In genomic region chr7:41835977-41836530, GRCh38 we compare ENCODE assay signal across 31 cellular contexts.
DNase-seq lines count a peak whose midpoint lies in the region; ATAC-seq and TF ChIP-seq lines count a peak whose summit lies in the region.
"Had no signal": no experiment of that assay in that cellular context is flagged by ENCODE, and none has a peak within 500 bp of the region (broad histone marks: within the 10 kb centered on the region; RNA-seq: fewer than 3 reads in every experiment).

No MANE protein-coding gene starts in this region.

- intact Hi-C loops in left cardiac atrium (cut with DNase I), result no loop called here
- intact Hi-C loops in left lung (cut with DNase I), result no loop called here

- H3K27ac Mint-ChIP-seq in osteocyte (ENCODE audit: unreplicated experiment), result peak overlapping the region; percentile 93
- H3K27ac Mint-ChIP-seq: activated CD4-positive, alpha-beta T cell treated with anti-CD3 and anti-CD28 coated beads for 36 hours; activated naive CD4-positive, alpha-beta T cell treated with anti-CD3 and anti-CD28 coated beads, Interleukin-2, amount 10 ng/mL, durations not matched to agents 7 days and 5 days; activated T-helper 17 cell treated with anti-CD3 and anti-CD28 coated beads, Interleukin-2, amount 50 U/mL, for 72 hours; stimulated activated naive CD8-positive, alpha-beta T cell treated with anti-CD3 and anti-CD28 coated beads, Interleukin-15, amount 100 ng/mL, for 72 hours had no signal

- peaks cover 21% of the 10 kb centered on the region for H3K9me3 Mint-ChIP-seq in osteocyte (ENCODE audit: unreplicated experiment)

- H3K4me3 Mint-ChIP-seq in osteocyte (ENCODE audit: unreplicated experiment), result no peak overlapping the region
- H3K4me3 Mint-ChIP-seq: activated CD4-positive, alpha-beta T cell treated with anti-CD3 and anti-CD28 coated beads for 36 hours; activated naive CD4-positive, alpha-beta T cell treated with anti-CD3 and anti-CD28 coated beads, Interleukin-2, amount 10 ng/mL, durations not matched to agents 7 days and 5 days; activated T-helper 17 cell treated with anti-CD3 and anti-CD28 coated beads, Interleukin-2, amount 50 U/mL, for 72 hours; effector memory CD8-positive, alpha-beta T cell; neural crest cell; stimulated activated naive CD8-positive, alpha-beta T cell treated with anti-CD3 and anti-CD28 coated beads, Interleukin-15, amount 100 ng/mL, for 72 hours had no signal

- no peaks in the 10 kb centered on the region for H3K27me3 Mint-ChIP-seq in osteocyte (ENCODE audit: unreplicated experiment)
- H3K27me3 Mint-ChIP-seq: activated CD4-positive, alpha-beta T cell treated with anti-CD3 and anti-CD28 coated beads for 36 hours; activated T-helper 17 cell treated with anti-CD3 and anti-CD28 coated beads, Interleukin-2, amount 50 U/mL, for 72 hours; effector memory CD8-positive, alpha-beta T cell had no signal

- H3K9me3 ChIP-seq in cardiac muscle cell (ENCODE audit: low read depth) (no peaks in the 10 kb centered on the region), left lung (peaks cover 0 to 13% of the 10 kb centered on the region in 2 donors), HAP-1 (no peaks in the 10 kb centered on the region)
- H3K9me3 ChIP-seq: adrenal gland, lower lobe of right lung had no signal

- TF ChIP-seq CTCF in cardiac muscle cell (IDR thresholded peaks at IDR 0.05; ENCODE audit: low read depth, low read length) (no peak), coronary artery (IDR thresholded peaks at IDR 0.05) (no peak), osteocyte (IDR thresholded peaks at IDR 0.05) (no peak), left lung (IDR thresholded peaks at IDR 0.05) (no peak)

- peaks cover 18% of the 10 kb centered on the region for H3K4me1 ChIP-seq in cardiac muscle cell (ENCODE audit: low read depth)
- H3K4me1 ChIP-seq in left lung, result no peaks in the 10 kb centered on the region
- no peaks in the 10 kb centered on the region for H3K4me1 ChIP-seq in HAP-1
- H3K4me1 ChIP-seq: adrenal gland, foreskin keratinocyte, lower lobe of right lung, parathyroid adenoma had no signal

- DNase-seq in cardiac muscle cell (ENCODE audit: low read depth in 1 of 2, low spot score in 1 of 2), result no peak
- DNase-seq in left cardiac atrium, result no peak
- no peak for DNase-seq in coronary artery (ENCODE audit: low spot score)
- DNase-seq in osteocyte (ENCODE audit: extremely low spot score, unreplicated experiment), result no peak
- DNase-seq in SHP77 treated with DMSO at 0.1 percent for 48 hours (lab: John Stamatoyannopoulos, UW), result no peak
- no peak for DNase-seq in left lung
- no peak for DNase-seq in HAP-1 (ENCODE audit: low spot score in 2 of 2)
- DNase-seq: 8988T; activated CD4-positive, alpha-beta T cell treated with anti-CD3 and anti-CD28 coated beads for 36 hours; activated naive CD4-positive, alpha-beta T cell treated with anti-CD3 and anti-CD28 coated beads, Interleukin-2, amount 10 ng/mL, durations not matched to agents 7 days and 5 days; adrenal gland; Calu3; cortex of kidney; DMS79 treated with DMSO at 0.1 percent for 48 hours; effector memory CD8-positive, alpha-beta T cell; foreskin keratinocyte; GF-D8; kidney; lower lobe of right lung; SIG-M5; stimulated activated CD4-positive, alpha-beta T cell treated with anti-CD3 and anti-CD28 coated beads, Interleukin-12 subunit alpha, Interleukin-12 subunit beta, amount 100 ng/mL, for 4 hours; stimulated activated CD4-positive, alpha-beta T cell treated with anti-CD3 and anti-CD28 coated beads, Interleukin-2, amount 100 ng/mL, for 48 hours; stimulated activated naive CD8-positive, alpha-beta T cell treated with anti-CD3 and anti-CD28 coated beads, Interleukin-15, amount 100 ng/mL, for 72 hours; SW 1271 had no signal

- no peaks in the 10 kb centered on the region for H3K36me3 ChIP-seq in cardiac muscle cell
- H3K36me3 ChIP-seq in left lung, result no peaks in the 10 kb centered on the region
- H3K36me3 ChIP-seq in HAP-1 (replicated peaks), result no peaks in the 10 kb centered on the region
- H3K36me3 ChIP-seq: adrenal gland, heart right ventricle, lower lobe of right lung, tibial nerve had no signal

- in situ Hi-C loops in HAP-1 (cut with MboI; ENCODE audit: low sequenced_read_pairs), result no loop called here

- peaks cover 21% of the 10 kb centered on the region for H3K4me1 Mint-ChIP-seq in osteocyte (ENCODE audit: unreplicated experiment)
- H3K4me1 Mint-ChIP-seq: activated CD4-positive, alpha-beta T cell treated with anti-CD3 and anti-CD28 coated beads for 36 hours; activated naive CD4-positive, alpha-beta T cell treated with anti-CD3 and anti-CD28 coated beads, Interleukin-2, amount 10 ng/mL, durations not matched to agents 7 days and 5 days; activated T-helper 17 cell treated with anti-CD3 and anti-CD28 coated beads, Interleukin-2, amount 50 U/mL, for 72 hours; stimulated activated naive CD8-positive, alpha-beta T cell treated with anti-CD3 and anti-CD28 coated beads, Interleukin-15, amount 100 ng/mL, for 72 hours had no signal

- no peak for ATAC-seq in left cardiac atrium
- no peak for ATAC-seq in left lung
- ATAC-seq in activated CD4-positive, CD25-positive, alpha-beta regulatory T cell treated with anti-CD3 and anti-CD28 coated beads, Interleukin-2, amount 50 U/mL, for 24 hours, result no peak
- ATAC-seq: activated CD4-positive, alpha-beta T cell treated with anti-CD3 and anti-CD28 coated beads for 36 hours; activated T-helper 17 cell treated with anti-CD3 and anti-CD28 coated beads, Interleukin-2, amount 50 U/mL, for 72 hours; effector memory CD8-positive, alpha-beta T cell; foreskin keratinocyte; lower lobe of right lung; Panc1; stimulated activated naive CD8-positive, alpha-beta T cell treated with anti-CD3 and anti-CD28 coated beads, Interleukin-15, amount 100 ng/mL, for 72 hours had no signal

- no peaks in the 10 kb centered on the region for H3K27me3 ChIP-seq in cardiac muscle cell
- no peaks in the 10 kb centered on the region for H3K27me3 ChIP-seq in left lung
- no peaks in the 10 kb centered on the region for H3K27me3 ChIP-seq in HAP-1 (ENCODE audit: low read depth)
- H3K27me3 ChIP-seq: adrenal gland, foreskin keratinocyte, heart right ventricle, tibial nerve had no signal

- no peak overlapping the region for H3K4me3 ChIP-seq in cardiac muscle cell
- H3K4me3 ChIP-seq in coronary artery, result no peak overlapping the region
- H3K4me3 ChIP-seq in left lung, result no peak overlapping the region
- H3K4me3 ChIP-seq in HAP-1, result no peak overlapping the region
- H3K4me3 ChIP-seq: adrenal gland, heart right ventricle, lower lobe of right lung, tibial nerve had no signal

- H3K27ac ChIP-seq in cardiac muscle cell (peak overlapping the region; percentile 43), coronary artery (peak overlapping the region; percentile 85 to 90), left lung (no peak overlapping the region)
- H3K27ac ChIP-seq: adrenal gland, foreskin keratinocyte, lower lobe of right lung, parathyroid adenoma had no signal

- peaks cover 7% of the 10 kb centered on the region for H3K36me3 Mint-ChIP-seq in osteocyte (ENCODE audit: unreplicated experiment)
- H3K36me3 Mint-ChIP-seq: activated naive CD4-positive, alpha-beta T cell treated with anti-CD3 and anti-CD28 coated beads, Interleukin-2, amount 10 ng/mL, durations not matched to agents 7 days and 5 days had no signal

Comparison
In these comparisons a context has a peak if more than half of its experiments do, and no peak if none do; other contexts are left out.
1. H3K27ac ChIP-seq: peak in cardiac muscle cell (single experiment) and coronary artery (2 of 2); none in left lung (0 of 2).